In genomic region chr1:101316801-101317200, GRCh38 we compare ENCODE assay signal across 15 cellular contexts.
DNase-seq lines count a peak whose midpoint lies in the region; ATAC-seq and TF ChIP-seq lines count a peak whose summit lies in the region.
"Had no signal": no experiment of that assay in that cellular context is flagged by ENCODE, and none has a peak within 500 bp of the region (broad histone marks: within the 10 kb centered on the region; RNA-seq: fewer than 3 reads in every experiment).

No MANE protein-coding gene starts in this region.

- no peak for TF ChIP-seq CTCF in DND-41 (IDR thresholded peaks at IDR 0.05; ENCODE audit: borderline replicate concordance, extremely low read depth, low read length, poor library complexity, severe bottlenecking)
- TF ChIP-seq CTCF in neural progenitor cell (IDR thresholded peaks at IDR 0.05): no peak
- TF ChIP-seq CTCF in CD8-positive, alpha-beta T cell (IDR thresholded peaks at IDR 0.05): no peak
- no peak for TF ChIP-seq CTCF in nephron progenitor cell (IDR thresholded peaks at IDR 0.05)

- peaks cover 30% of the 10 kb centered on the region for H3K4me1 Mint-ChIP-seq in neural progenitor cell
- H3K4me1 Mint-ChIP-seq in CD8-positive, alpha-beta T cell (ENCODE audit: low read depth): peaks cover 23% of the 10 kb centered on the region
- H3K4me1 Mint-ChIP-seq in nephron progenitor cell: peaks cover 21% of the 10 kb centered on the region

- H3K4me2 ChIP-seq in DND-41 (ENCODE audit: insufficient read depth, low read length) (no peak overlapping the region), neural progenitor cell (peak overlapping the region; percentile 40)
- H3K4me2 ChIP-seq: A549 had no signal

- H2AFZ ChIP-seq in DND-41 (ENCODE audit: low read depth, low read length) (0 out of 2 replicates have a peak overlapping the region, but pooled peaks have one; percentile 11), neural progenitor cell (replicated peaks) (no peak overlapping the region)

- H3K9me3 ChIP-seq in DND-41 (ENCODE audit: insufficient read depth, low read length, severe bottlenecking): no peaks in the 10 kb centered on the region
- no peaks in the 10 kb centered on the region for H3K9me3 ChIP-seq in neural progenitor cell (ENCODE audit: low read depth)
- H3K9me3 ChIP-seq in CD8-positive, alpha-beta T cell (ENCODE audit: low read length): no peaks in the 10 kb centered on the region
- H3K9me3 ChIP-seq: A549 had no signal

- DNase-seq in DND-41: no peak
- DNase-seq in NCI-H748 treated with DMSO at 0.1 percent for 48 hours (lab: John Stamatoyannopoulos, UW): peak; percentile 46
- DNase-seq in kidney glomerular epithelial cell (lab: John Stamatoyannopoulos, UW): peak; percentile 33
- no peak for DNase-seq in neural progenitor cell (ENCODE audit: low spot score)
- no peak for DNase-seq in CD8-positive, alpha-beta T cell
- no peak for DNase-seq in nephron progenitor cell
- DNase-seq: Calu3; CD8-positive, alpha-beta memory T cell; DMS 273 treated with DMSO at 0.1 percent for 48 hours; GOT3; H9; IMR-90 had no signal

- H3K27me3 Mint-ChIP-seq in neural progenitor cell (ENCODE audit: insufficient read depth, low read depth): peaks cover 10% of the 10 kb centered on the region
- H3K27me3 Mint-ChIP-seq in CD8-positive, alpha-beta T cell (ENCODE audit: low read depth): no peaks in the 10 kb centered on the region
- peaks cover 7% of the 10 kb centered on the region for H3K27me3 Mint-ChIP-seq in nephron progenitor cell (ENCODE audit: low read depth, poor library complexity)

- H3K4me3 ChIP-seq in DND-41 (ENCODE audit: low read depth in 1 of 2, low read length in 2 of 2): no peak overlapping the region
- H3K4me3 ChIP-seq in neural progenitor cell: no peak overlapping the region
- H3K4me3 ChIP-seq in CD8-positive, alpha-beta T cell (ENCODE audit: low read depth, low read length): no peak overlapping the region
- H3K4me3 ChIP-seq: A549 had no signal

- no peak overlapping the region for H3K27ac Mint-ChIP-seq in neural progenitor cell
- H3K27ac Mint-ChIP-seq in CD8-positive, alpha-beta T cell: no peak overlapping the region
- no peak overlapping the region for H3K27ac Mint-ChIP-seq in nephron progenitor cell
- H3K27ac Mint-ChIP-seq: CD14-positive monocyte; CD8-positive, alpha-beta memory T cell; H9 had no signal

- intact Hi-C loops in CD8-positive, alpha-beta T cell (cut with DNase I, micrococcal nuclease): no loop called here

- H3K79me2 ChIP-seq in DND-41 (ENCODE audit: insufficient read depth, low read length): no peaks in the 10 kb centered on the region
- no peaks in the 10 kb centered on the region for H3K79me2 ChIP-seq in neural progenitor cell (ENCODE audit: low read depth)

- ATAC-seq in DND-41 (ENCODE audit: insufficient read depth, low read depth): no peak
- ATAC-seq in CD8-positive, alpha-beta T cell: no peak
- ATAC-seq in activated CD4-positive, CD25-positive, alpha-beta regulatory T cell treated with anti-CD3 and anti-CD28 coated beads, Interleukin-2, amount 50 U/mL, for 24 hours: no peak
- ATAC-seq: A549 had no signal

- H3K27ac ChIP-seq in DND-41 (ENCODE audit: low read length) (no peak overlapping the region; the same call in none of the 2 replicates), neural progenitor cell (no peak overlapping the region)
- no peak overlapping the region for H3K27ac ChIP-seq in CD8-positive, alpha-beta T cell (ENCODE audit: low read depth, low read length)
- H3K27ac ChIP-seq: A549 had no signal

- H3K27me3 ChIP-seq in DND-41 (ENCODE audit: insufficient read depth, low read length, poor library complexity): no peaks in the 10 kb centered on the region
- H3K27me3 ChIP-seq in neural progenitor cell: peaks cover 3% of the 10 kb centered on the region
- no peaks in the 10 kb centered on the region for H3K27me3 ChIP-seq in CD8-positive, alpha-beta T cell (ENCODE audit: insufficient read depth, low read length)

- H3K4me3 Mint-ChIP-seq in neural progenitor cell (no peak overlapping the region), nephron progenitor cell (no peak overlapping the region)
- no peak overlapping the region for H3K4me3 Mint-ChIP-seq in CD8-positive, alpha-beta T cell
- H3K4me3 Mint-ChIP-seq: CD14-positive monocyte; CD8-positive, alpha-beta memory T cell; H9 had no signal

- H3K36me3 Mint-ChIP-seq in neural progenitor cell: peaks cover 4% of the 10 kb centered on the region
- no peaks in the 10 kb centered on the region for H3K36me3 Mint-ChIP-seq in CD8-positive, alpha-beta T cell
- no peaks in the 10 kb centered on the region for H3K36me3 Mint-ChIP-seq in nephron progenitor cell (ENCODE audit: low read depth)
- H3K36me3 Mint-ChIP-seq: CD14-positive monocyte; CD8-positive, alpha-beta memory T cell had no signal

- H3K36me3 ChIP-seq in DND-41 (ENCODE audit: insufficient read depth, low read length) (no peaks in the 10 kb centered on the region), neural progenitor cell (no peaks in the 10 kb centered on the region)
- no peaks in the 10 kb centered on the region for H3K36me3 ChIP-seq in CD8-positive, alpha-beta T cell (ENCODE audit: insufficient read depth, low read length)

- CTCF ChIA-PET in CD8-positive, alpha-beta T cell (lab: Charles Lee): interaction anchor here (0.7 to 3.7 kb wide), 4 partner anchors 8 to 408 kb away, joined by 4 to 26 read pairs (median 8); no protein-coding TSS in a partner anchor

- H4K20me1 ChIP-seq in DND-41 (ENCODE audit: insufficient read depth, low read length) (no peaks in the 10 kb centered on the region), neural progenitor cell (ENCODE audit: low read depth) (no peaks in the 10 kb centered on the region)

- H3F3A ChIP-seq in neural progenitor cell (ENCODE audit: low read depth): peaks cover 9% of the 10 kb centered on the region

- H3K4me1 ChIP-seq in DND-41 (ENCODE audit: insufficient read depth, low read length) (peaks cover 56% of the 10 kb centered on the region), neural progenitor cell (peaks cover 16% of the 10 kb centered on the region)
- H3K4me1 ChIP-seq in CD8-positive, alpha-beta T cell (ENCODE audit: insufficient read depth, low read length): peaks cover 18% of the 10 kb centered on the region
- H3K4me1 ChIP-seq: A549 had no signal

- H3K9me3 Mint-ChIP-seq in neural progenitor cell (peaks cover 16% of the 10 kb centered on the region), nephron progenitor cell (peaks cover 3% of the 10 kb centered on the region)
- H3K9me3 Mint-ChIP-seq in CD8-positive, alpha-beta T cell: no peaks in the 10 kb centered on the region
- H3K9me3 Mint-ChIP-seq: CD8-positive, alpha-beta memory T cell; H9 had no signal

- H3K9ac ChIP-seq in DND-41 (ENCODE audit: low read depth, low read length) (no peak overlapping the region; the same call in 1 of the 2 replicates), neural progenitor cell (no peak overlapping the region)

- POLR2A ChIA-PET in CD8-positive, alpha-beta T cell (lab: Charles Lee): no interaction called here

Comparison
In these comparisons a context has a peak if more than half of its experiments do, and no peak if none do; other contexts are left out.
1. DNase-seq: peak in NCI-H748 treated with DMSO at 0.1 percent for 48 hours (single experiment) and kidney glomerular epithelial cell (single experiment); none in DND-41 (single experiment), neural progenitor cell (single experiment), CD8-positive, alpha-beta T cell (0 of 7) and nephron progenitor cell (single experiment).